Comparison of ENCODE assay signal across 18 cellular contexts in genomic region chr7:99308461-99309074, GRCh38. TPM values are rescaled to one million over a fixed set of nuclear protein-coding genes. Genes with fewer than 3 reads are reported as not detected.
DNase-seq lines count a peak whose midpoint lies in the region; ATAC-seq and TF ChIP-seq lines count a peak whose summit lies in the region.
"Had no signal": no experiment of that assay in that cellular context is flagged by ENCODE, and none has a peak within 500 bp of the region (broad histone marks: within the 10 kb centered on the region; RNA-seq: fewer than 3 reads in every experiment).

No MANE protein-coding gene starts in this region.

- TF ChIP-seq CTCF in spleen (IDR thresholded peaks at IDR 0.05 in 8 of 11, conservative IDR thresholded peaks at IDR 0.05 in 3 of 11): no peak

- no peak for TF ChIP-seq POLR2A in spleen (IDR thresholded peaks at IDR 0.05)

- peaks cover 0 to 12% (median 5%) of the 10 kb centered on the region in 6 donors for H3K4me1 ChIP-seq in spleen
- H3K4me1 ChIP-seq: SJCRH30 had no signal

- H3K9me3 ChIP-seq in spleen: peaks cover 0 to 13% (median 11%) of the 10 kb centered on the region in 8 donors

- WGBS in spleen, 5 donors: 86 to 92% (median 90%) methylated on average over 7 of the region's 7 CpGs

- no peaks in the 10 kb centered on the region for H3K36me3 ChIP-seq in spleen
- H3K36me3 ChIP-seq: SJCRH30 had no signal

- no peak overlapping the region for H3K4me3 Mint-ChIP-seq in activated T-cell treated with anti-CD3 and anti-CD28 coated beads, Interleukin-2, amount 50 U/mL, for 72 hours
- H3K4me3 Mint-ChIP-seq in activated T-cell treated with anti-CD3 and anti-CD28 coated beads, Interleukin-2, amount 50 U/mL, for 24 hours: no peak overlapping the region
- H3K4me3 Mint-ChIP-seq: stimulated activated memory B cell treated with anti-CD40 and anti-IgM and Interleukin-4, amounts not matched to agents 10 μg/mL and 1 μg/mL and 100 μg/mL, for 72 hours had no signal

- peaks cover 10% of the 10 kb centered on the region for H3K4me1 Mint-ChIP-seq in activated T-cell treated with anti-CD3 and anti-CD28 coated beads, Interleukin-2, amount 50 U/mL, for 72 hours (ENCODE audit: low read depth)
- H3K4me1 Mint-ChIP-seq in activated T-cell treated with anti-CD3 and anti-CD28 coated beads, Interleukin-2, amount 50 U/mL, for 24 hours (ENCODE audit: low read depth): peaks cover 6% of the 10 kb centered on the region

- peak; percentile 59 to 76 for ATAC-seq in activated T-cell treated with anti-CD3 and anti-CD28 coated beads, Interleukin-2, amount 50 U/mL, for 72 hours (replicated peaks in 1 of 2)
- ATAC-seq in esophagus mucosa (peak; percentile 93), GM19397 (IDR thresholded peaks at IDR 0.05; ENCODE audit: unreplicated experiment) (no peak), HG02884 (IDR thresholded peaks at IDR 0.05; ENCODE audit: unreplicated experiment) (no peak)
- ATAC-seq: stimulated activated memory B cell treated with anti-CD40 and anti-IgM and Interleukin-4, amounts not matched to agents 10 μg/mL and 1 μg/mL and 100 μg/mL, for 72 hours had no signal

- DNase-seq in activated T-cell treated with anti-CD3 and anti-CD28 coated beads, Interleukin-2, amount 50 U/mL, for 72 hours: peak; percentile 17 to 18
- no peak for DNase-seq in activated T-cell treated with anti-CD3 and anti-CD28 coated beads, Interleukin-2, amount 50 U/mL, for 24 hours
- DNase-seq in M059J (ENCODE audit: low read depth) (peak; percentile 27), spleen (peak; percentile 23), NCI-H2196 (lab: John Stamatoyannopoulos, UW; ENCODE audit: unreplicated experiment) (no peak)
- DNase-seq: ACHN; activated effector memory CD4-positive, alpha-beta T cell treated with anti-CD3 and anti-CD28 coated beads, Interleukin-2, amount 50 U/mL, for 16 hours; cortex of kidney; KBM-7; NCI-H1417; SJCRH30 had no signal

- intact Hi-C loops in spleen (cut with DNase I; ENCODE audit: low total_unique reads): no loop called here

- H3K27me3 ChIP-seq in spleen (replicated peaks in 1 of 7): peaks cover 0 to 7% (median 0%) of the 10 kb centered on the region in 7 donors

- H3K9me3 Mint-ChIP-seq in activated T-cell treated with anti-CD3 and anti-CD28 coated beads, Interleukin-2, amount 50 U/mL, for 72 hours: no peaks in the 10 kb centered on the region
- H3K9me3 Mint-ChIP-seq in activated T-cell treated with anti-CD3 and anti-CD28 coated beads, Interleukin-2, amount 50 U/mL, for 24 hours: no peaks in the 10 kb centered on the region

- no peaks in the 10 kb centered on the region for H3K36me3 Mint-ChIP-seq in activated T-cell treated with anti-CD3 and anti-CD28 coated beads, Interleukin-2, amount 50 U/mL, for 72 hours (ENCODE audit: insufficient read depth in 2 of 2)
- no peaks in the 10 kb centered on the region for H3K36me3 Mint-ChIP-seq in activated T-cell treated with anti-CD3 and anti-CD28 coated beads, Interleukin-2, amount 50 U/mL, for 24 hours (ENCODE audit: low read depth)

- H3K27ac ChIP-seq in spleen: no peak overlapping the region
- H3K27ac ChIP-seq: SJCRH30 had no signal

- H3K27me3 Mint-ChIP-seq in activated T-cell treated with anti-CD3 and anti-CD28 coated beads, Interleukin-2, amount 50 U/mL, for 72 hours (ENCODE audit: low read depth): peaks cover 9% of the 10 kb centered on the region
- H3K27me3 Mint-ChIP-seq in activated T-cell treated with anti-CD3 and anti-CD28 coated beads, Interleukin-2, amount 50 U/mL, for 24 hours: peaks cover 6% of the 10 kb centered on the region

- no peak overlapping the region for H3K27ac Mint-ChIP-seq in activated T-cell treated with anti-CD3 and anti-CD28 coated beads, Interleukin-2, amount 50 U/mL, for 72 hours
- H3K27ac Mint-ChIP-seq in activated T-cell treated with anti-CD3 and anti-CD28 coated beads, Interleukin-2, amount 50 U/mL, for 24 hours: no peak overlapping the region
- H3K27ac Mint-ChIP-seq: stimulated activated memory B cell treated with anti-CD40 and anti-IgM and Interleukin-4, amounts not matched to agents 10 μg/mL and 1 μg/mL and 100 μg/mL, for 72 hours had no signal

- no peak overlapping the region for H3K4me3 ChIP-seq in spleen
- H3K4me3 ChIP-seq: SJCRH30 had no signal

RNA-seq across cellular contexts. Expression of gene ARPC1A, which starts 17.1 kb away (rescaled TPM):
- 10 to 100 TPM; 62.3 to 69.8 TPM for total RNA-seq in activated T-cell treated with anti-CD3 and anti-CD28 coated beads, Interleukin-2, amount 50 U/mL, for 72 hours
- total RNA-seq in M059J (2014; rRNA removed; shearing (Covaris generic)): 252 and 349 TPM in 2 replicates
- total RNA-seq in esophagus mucosa (182 TPM), spleen (100 to 1,000 TPM in 2 of 7 donors, 10 to 100 TPM in 5; 64.5 to 105 (median 91.6) TPM)
- 100 to 1,000 TPM in 1 of 3 donors, 10 to 100 TPM in 2; 65.5 to 124 (median 71.7) TPM for polyA plus RNA-seq in spleen

RNA-seq across cellular contexts. Expression of gene MYH16, which starts 35.9 kb away (rescaled TPM):
- total RNA-seq in activated T-cell treated with anti-CD3 and anti-CD28 coated beads, Interleukin-2, amount 50 U/mL, for 72 hours: not detected
- 0.05 and 0.34 TPM in 2 replicates for total RNA-seq in M059J (2014; rRNA removed; shearing (Covaris generic))
- total RNA-seq in esophagus mucosa (not detected), spleen (not detected)
- not detected for polyA plus RNA-seq in spleen
- total RNA-seq: mononuclear cell, skeletal muscle tissue, ureter had no signal

Comparison
In these comparisons a context has a peak if more than half of its experiments do, and no peak if none do; other contexts are left out.
1. DNase-seq: peak in activated T-cell treated with anti-CD3 and anti-CD28 coated beads, Interleukin-2, amount 50 U/mL, for 72 hours (2 of 2), M059J (single experiment) and spleen (single experiment); none in activated T-cell treated with anti-CD3 and anti-CD28 coated beads, Interleukin-2, amount 50 U/mL, for 24 hours (single experiment) and NCI-H2196 (single experiment).
2. ATAC-seq: peak in activated T-cell treated with anti-CD3 and anti-CD28 coated beads, Interleukin-2, amount 50 U/mL, for 72 hours (2 of 2) and esophagus mucosa (single experiment); none in GM19397 (single experiment) and HG02884 (single experiment).